ENCODE assay signal across 3 cellular contexts in genomic region chr9:127974002-127974768, GRCh38.
TF ChIP-seq lines count a peak whose summit lies in the region.

No MANE protein-coding gene starts in this region.

TF ChIP-seq in SK-N-SH, 30 proteins besides CTCF, POLR2A, EP300 and RAD21 (continued from another document):
- TF ChIP-seq USF2 (IDR thresholded peaks at IDR 0.05; ENCODE audit: borderline replicate concordance, low read depth, low read length): no peak
- no peak for TF ChIP-seq JUND (IDR thresholded peaks at IDR 0.05)
- no peak for TF ChIP-seq NFIC (IDR thresholded peaks at IDR 0.05; ENCODE audit: borderline replicate concordance)
- TF ChIP-seq TAF1 (IDR thresholded peaks at IDR 0.05; ENCODE audit: borderline replicate concordance, low read depth, low read length): no peak
- TF ChIP-seq SIN3A (IDR thresholded peaks at IDR 0.05; ENCODE audit: borderline replicate concordance, low read depth, low read length): no peak
- TF ChIP-seq ELF1 (IDR thresholded peaks at IDR 0.05): no peak
- TF ChIP-seq GATA2 (CRISPR knock-in tag; IDR thresholded peaks at IDR 0.05): no peak; the same call in 1 of the 2 replicates
- TF ChIP-seq TCF12 (IDR thresholded peaks at IDR 0.05): no peak
- TF ChIP-seq USF1 (IDR thresholded peaks at IDR 0.05; ENCODE audit: borderline replicate concordance, low read depth): no peak
- TF ChIP-seq ZBTB33 (IDR thresholded peaks at IDR 0.05; ENCODE audit: borderline replicate concordance, low read depth): no peak
- no peak for TF ChIP-seq NRF1 (IDR thresholded peaks at IDR 0.05; ENCODE audit: low read depth, low read length)
- TF ChIP-seq CHD2 (IDR thresholded peaks at IDR 0.05; ENCODE audit: low read length, partially characterized antibody): no peak
- TF ChIP-seq MAX (IDR thresholded peaks at IDR 0.05; ENCODE audit: low read depth): no peak
- no peak for TF ChIP-seq IRF3 (IDR thresholded peaks at IDR 0.05; ENCODE audit: low read depth, low read length)

TF ChIP-seq in SK-N-SH treated with all-trans-retinoic acid at 6 μM for 48 hours, 23 proteins besides CTCF, POLR2A, EP300 and RAD21 (continued from another document):
- no peak for TF ChIP-seq CREB5 (CRISPR knock-in tag; IDR thresholded peaks at IDR 0.05; ENCODE audit: low read depth)
- no peak for TF ChIP-seq SNAI2 (CRISPR knock-in tag; IDR thresholded peaks at IDR 0.05)
- TF ChIP-seq CSRNP3 (CRISPR knock-in tag; IDR thresholded peaks at IDR 0.05): no peak
- TF ChIP-seq CSDC2 (CRISPR knock-in tag; IDR thresholded peaks at IDR 0.05): no peak

TF ChIP-seq in WTC11, 78 proteins besides CTCF, POLR2A, EP300 and RAD21 (continued from another document):
- TF ChIP-seq E2F5 (CRISPR knock-in tag; IDR thresholded peaks at IDR 0.05) (no peak), IRF1 (CRISPR knock-in tag; IDR thresholded peaks at IDR 0.05) (no peak), ZSCAN18 (CRISPR knock-in tag; IDR thresholded peaks at IDR 0.05) (no peak), RELA (CRISPR knock-in tag; IDR thresholded peaks at IDR 0.05; ENCODE audit: borderline replicate concordance) (no peak), ZNF512 (CRISPR knock-in tag; IDR thresholded peaks at IDR 0.05; ENCODE audit: borderline replicate concordance) (no peak), CREB1 (CRISPR knock-in tag; IDR thresholded peaks at IDR 0.05) (no peak), NR1H2 (CRISPR knock-in tag; IDR thresholded peaks at IDR 0.05) (no peak), NR2C2 (CRISPR knock-in tag; IDR thresholded peaks at IDR 0.05) (no peak), ATF1 (CRISPR knock-in tag; IDR thresholded peaks at IDR 0.05) (no peak), JAZF1 (CRISPR knock-in tag; IDR thresholded peaks at IDR 0.05) (no peak)
